In genomic region chr17:57536789-57537523, GRCh38 we compare ENCODE assay signal across 11 cellular contexts.
DNase-seq lines count a peak whose midpoint lies in the region; ATAC-seq, FAIRE-seq and TF ChIP-seq lines count a peak whose summit lies in the region.
"Had no signal": no experiment of that assay in that cellular context is flagged by ENCODE, and none has a peak within 500 bp of the region (broad histone marks: within the 10 kb centered on the region; RNA-seq: fewer than 3 reads in every experiment).

No MANE protein-coding gene starts in this region.

- peaks cover 3 to 7% of the 10 kb centered on the region in 2 donors for H3K36me3 Mint-ChIP-seq in CD14-positive monocyte
- peaks cover 4% of the 10 kb centered on the region for H3K36me3 Mint-ChIP-seq in astrocyte (ENCODE audit: low read depth, unreplicated experiment)
- no peaks in the 10 kb centered on the region for H3K36me3 Mint-ChIP-seq in natural killer cell

- no peak for TF ChIP-seq CTCF in CD14-positive monocyte (IDR thresholded peaks at IDR 0.05)
- no peak for TF ChIP-seq CTCF in astrocyte (IDR thresholded peaks at IDR 0.05; ENCODE audit: insufficient read depth, low read depth, low read length)
- TF ChIP-seq CTCF in natural killer cell (IDR thresholded peaks at IDR 0.05) = no peak

- H3K4me1 Mint-ChIP-seq in CD14-positive monocyte (peaks cover 30% of the 10 kb centered on the region), astrocyte (ENCODE audit: low read depth, unreplicated experiment) (peaks cover 8% of the 10 kb centered on the region), natural killer cell (peaks cover 14 to 22% of the 10 kb centered on the region in 2 donors)

- DNase-seq in CD14-positive monocyte (ENCODE audit: low spot score) (no peak), astrocyte (ENCODE audit: low read depth) (no peak), natural killer cell (no peak), Ammon's horn (ENCODE audit: low spot score) (no peak), RKO (ENCODE audit: low spot score) (no peak)
- DNase-seq: activated CD8-positive, alpha-beta memory T cell treated with anti-CD3 and anti-CD28 coated beads for 24 hours; testis had no signal

- H3K9me3 ChIP-seq in KOPT-K1 (ENCODE audit: insufficient read depth, low read length, poor library complexity, severe bottlenecking) = no peaks in the 10 kb centered on the region
- H3K9me3 ChIP-seq in astrocyte (ENCODE audit: insufficient read depth, low read depth, low read length) = no peaks in the 10 kb centered on the region
- H3K9me3 ChIP-seq: testis had no signal

- peak overlapping the region; percentile 1 for H3K4me3 ChIP-seq in astrocyte (ENCODE audit: insufficient read depth, low read depth, low read length)
- H3K4me3 ChIP-seq: skin epidermis, testis had no signal

- peak overlapping the region; percentile 76 for H3K4me2 ChIP-seq in astrocyte (ENCODE audit: low read length)

- H4K20me1 ChIP-seq in astrocyte (ENCODE audit: insufficient read depth, low read length) = no peaks in the 10 kb centered on the region

- H3K27ac ChIP-seq in KOPT-K1 (ENCODE audit: low read depth, low read length, poor library complexity, severe bottlenecking) = peak overlapping the region; percentile 82
- H3K27ac ChIP-seq in astrocyte (ENCODE audit: low read depth, low read length) = no peak overlapping the region

- H3K9me3 Mint-ChIP-seq in CD14-positive monocyte (peaks cover 0 to under 1% (median 0%) of the 10 kb centered on the region in 7 donors), astrocyte (ENCODE audit: unreplicated experiment) (no peaks in the 10 kb centered on the region), natural killer cell (no peaks in the 10 kb centered on the region)

- H3K36me3 ChIP-seq in KOPT-K1 (ENCODE audit: insufficient read depth, low read length) = peaks cover 52% of the 10 kb centered on the region
- no peaks in the 10 kb centered on the region for H3K36me3 ChIP-seq in astrocyte (ENCODE audit: insufficient read depth, low read length)

- no peaks in the 10 kb centered on the region for H3K27me3 ChIP-seq in astrocyte (ENCODE audit: insufficient read depth, low read length)
- H3K27me3 ChIP-seq: testis had no signal

- H3K9ac ChIP-seq in astrocyte (ENCODE audit: low read length) = peak overlapping the region; percentile 39

- FAIRE-seq in astrocyte (lab: Jason Lieb, UNC) = no peak
- FAIRE-seq: keratinocyte had no signal

- H3K4me1 ChIP-seq in astrocyte (ENCODE audit: insufficient read depth, low read length) = peaks cover 18% of the 10 kb centered on the region

- H3K4me3 Mint-ChIP-seq in CD14-positive monocyte (peak overlapping the region; percentile 60 to 76), astrocyte (ENCODE audit: unreplicated experiment) (no peak overlapping the region), natural killer cell (peak overlapping the region; percentile 49)

- H3K27ac Mint-ChIP-seq in CD14-positive monocyte = no peak overlapping the region
- no peak overlapping the region for H3K27ac Mint-ChIP-seq in astrocyte (ENCODE audit: unreplicated experiment)
- no peak overlapping the region for H3K27ac Mint-ChIP-seq in natural killer cell

- H3K27me3 Mint-ChIP-seq in CD14-positive monocyte (ENCODE audit: low read depth in 3 of 3) = no peaks in the 10 kb centered on the region
- H3K27me3 Mint-ChIP-seq in astrocyte (ENCODE audit: low read depth, unreplicated experiment) = no peaks in the 10 kb centered on the region
- no peaks in the 10 kb centered on the region for H3K27me3 Mint-ChIP-seq in natural killer cell (ENCODE audit: low read depth in 2 of 2)

- intact Hi-C loops in CD14-positive monocyte (cut with micrococcal nuclease) (no loop called here), natural killer cell (cut with micrococcal nuclease) (no loop called here)

- no peak overlapping the region for H2AFZ ChIP-seq in astrocyte (ENCODE audit: low read depth, low read length)

- no peak for ATAC-seq in natural killer cell
- no peak for ATAC-seq in HG03565 (IDR thresholded peaks at IDR 0.05; ENCODE audit: unreplicated experiment)

- H3K79me2 ChIP-seq in astrocyte (ENCODE audit: insufficient read depth, low read length) = no peaks in the 10 kb centered on the region
